12 cellular contexts compared by ENCODE assay signal in genomic region chr2:217989221-217989948, GRCh38. TPM values are rescaled to one million over a fixed set of nuclear protein-coding genes. Genes with fewer than 3 reads are reported as not detected.
DNase-seq lines count a peak whose midpoint lies in the region; ATAC-seq, FAIRE-seq and TF ChIP-seq lines count a peak whose summit lies in the region.
"Had no signal": no experiment of that assay in that cellular context is flagged by ENCODE, and none has a peak within 500 bp of the region (broad histone marks: within the 10 kb centered on the region; RNA-seq: fewer than 3 reads in every experiment).

No MANE protein-coding gene starts in this region.

- no peak overlapping the region for H2AFZ ChIP-seq in SK-N-SH (ENCODE audit: low read depth)
- no peak overlapping the region for H2AFZ ChIP-seq in mesenchymal stem cell (ENCODE audit: low read depth, low read length)

- no peak for TF ChIP-seq EP300 in SK-N-SH (IDR thresholded peaks at IDR 0.05; ENCODE audit: borderline replicate concordance in 1 of 2, low read depth in 1 of 2, low read length in 1 of 2)

- no peak for TF ChIP-seq RAD21 in SK-N-SH (IDR thresholded peaks at IDR 0.05; ENCODE audit: low read length)

- TF ChIP-seq CTCF in SK-N-SH (IDR thresholded peaks at IDR 0.05), result no peak
- TF ChIP-seq CTCF in ascending aorta (IDR thresholded peaks at IDR 0.05), result no peak
- TF ChIP-seq CTCF in progenitor cell of endocrine pancreas (IDR thresholded peaks at IDR 0.05; ENCODE audit: unreplicated experiment), result no peak

- peaks cover 80% of the 10 kb centered on the region for H3K79me2 ChIP-seq in SK-N-SH (ENCODE audit: insufficient read depth)

- H3K4ac ChIP-seq in mesenchymal stem cell (ENCODE audit: low read depth in 1 of 2, low read length in 2 of 2), result no peak overlapping the region

- peak overlapping the region in 1 of 2 experiments; percentile 36; a peak in 2 of 4 replicates for H3K27ac ChIP-seq in SK-N-SH (ENCODE audit: low read depth in 2 of 2, low read length in 1 of 2)
- peak overlapping the region; percentile 57 to 68 for H3K27ac ChIP-seq in ascending aorta
- no peak overlapping the region for H3K27ac ChIP-seq in mesenchymal stem cell (ENCODE audit: low read length, poor library complexity, severe bottlenecking)
- H3K27ac ChIP-seq in subcutaneous abdominal adipose tissue (ENCODE audit: low read depth, low read length), result peak overlapping the region; percentile 87

- H3K27ac Mint-ChIP-seq in progenitor cell of endocrine pancreas, result no peak overlapping the region
- H3K27ac Mint-ChIP-seq: CD8-positive, alpha-beta T cell; stimulated activated memory B cell treated with anti-CD40 and anti-IgM and Interleukin-4, amounts not matched to agents 10 μg/mL and 1 μg/mL and 100 μg/mL, for 72 hours had no signal

- no peak for ATAC-seq in SK-N-SH treated with all-trans-retinoic acid at 6 μM for 48 hours

- H3K4me2 ChIP-seq in SK-N-SH (peak overlapping the region; percentile 41; the same call in 1 of the 2 replicates), mesenchymal stem cell (ENCODE audit: low read length, poor library complexity, severe bottlenecking) (no peak overlapping the region)

- intact Hi-C loops in ascending aorta (cut with DNase I), result loop anchor here (2.0 kb wide), 1 partner anchor 103 kb away; no protein-coding TSS in a partner anchor

- no peaks in the 10 kb centered on the region for H3K36me3 Mint-ChIP-seq in progenitor cell of endocrine pancreas (ENCODE audit: insufficient read depth)
- H3K36me3 Mint-ChIP-seq: CD8-positive, alpha-beta T cell; stimulated activated memory B cell treated with anti-CD40 and anti-IgM and Interleukin-4, amounts not matched to agents 10 μg/mL and 1 μg/mL and 100 μg/mL, for 72 hours had no signal

- peaks cover 21% of the 10 kb centered on the region for H3F3A ChIP-seq in SK-N-SH (replicated peaks; ENCODE audit: insufficient read depth)

- H2BK15ac ChIP-seq in mesenchymal stem cell (ENCODE audit: low read depth, poor library complexity, severe bottlenecking), result no peak overlapping the region

- no peaks in the 10 kb centered on the region for H3K9me2 ChIP-seq in SK-N-SH

- no peak overlapping the region for H3K18ac ChIP-seq in mesenchymal stem cell (ENCODE audit: low read depth in 1 of 2, low read length in 2 of 2)

- peaks cover 17% of the 10 kb centered on the region for H3K27me3 Mint-ChIP-seq in progenitor cell of endocrine pancreas

- POLR2A ChIA-PET in SK-N-SH (lab: Yijun Ruan, JAX), result interaction anchor here (1.2 kb wide), 1 partner anchor 204 kb away, joined by 6 read pairs; no protein-coding TSS in a partner anchor

- H3K4me1 ChIP-seq in SK-N-SH (ENCODE audit: control insufficient read depth in 1 of 2, insufficient read depth in 2 of 2, low read depth in 1 of 2, low read length in 1 of 2) (peaks cover 8 to 26% of the 10 kb centered on the region in 2 experiments; a peak in 3 of 4 replicates), ascending aorta (peaks cover 12 to 31% of the 10 kb centered on the region in 2 donors), mesenchymal stem cell (ENCODE audit: control insufficient read depth, insufficient read depth, low read depth, low read length) (peaks cover 22% of the 10 kb centered on the region), subcutaneous abdominal adipose tissue (ENCODE audit: control insufficient read depth in 5 of 5, insufficient read depth in 5 of 5, low read length in 5 of 5) (peaks cover 11 to 54% (median 48%) of the 10 kb centered on the region in 5 donors)

- H3K4me3 ChIP-seq in SK-N-SH (ENCODE audit: low read depth in 2 of 2, low read length in 1 of 2) (no peak overlapping the region), ascending aorta (no peak overlapping the region), mesenchymal stem cell (ENCODE audit: insufficient read depth in 1 of 2, low read depth in 1 of 2, low read length in 2 of 2) (no peak overlapping the region), subcutaneous abdominal adipose tissue (ENCODE audit: low read depth in 1 of 5, low read length in 5 of 5) (no peak overlapping the region)

- H3K27me3 ChIP-seq in SK-N-SH (ENCODE audit: insufficient read depth) (no peaks in the 10 kb centered on the region), ascending aorta (no peaks in the 10 kb centered on the region), mesenchymal stem cell (ENCODE audit: control insufficient read depth in 1 of 2, insufficient read depth in 1 of 2, low read length in 2 of 2) (peaks cover 0 to 5% of the 10 kb centered on the region in 2 experiments), subcutaneous abdominal adipose tissue (ENCODE audit: control insufficient read depth in 5 of 5, insufficient read depth in 4 of 5, low read length in 5 of 5) (no peaks in the 10 kb centered on the region)

- no peaks in the 10 kb centered on the region for H3K9me3 Mint-ChIP-seq in progenitor cell of endocrine pancreas (ENCODE audit: low read depth)
- H3K9me3 Mint-ChIP-seq: CD8-positive, alpha-beta T cell; stimulated activated memory B cell treated with anti-CD40 and anti-IgM and Interleukin-4, amounts not matched to agents 10 μg/mL and 1 μg/mL and 100 μg/mL, for 72 hours had no signal

- FAIRE-seq in urothelium cell line (lab: Jason Lieb, UNC), result no peak
- FAIRE-seq: G401.6, H54 had no signal

- H3K4me1 Mint-ChIP-seq in progenitor cell of endocrine pancreas (ENCODE audit: low read depth), result peaks cover 11% of the 10 kb centered on the region

- H2BK12ac ChIP-seq in mesenchymal stem cell (ENCODE audit: low read length in 2 of 2), result peak overlapping the region in 1 of 2 experiments; percentile 15

- H3K9ac ChIP-seq in SK-N-SH (no peak overlapping the region), mesenchymal stem cell (ENCODE audit: low read length) (peak overlapping the region; percentile 27), subcutaneous abdominal adipose tissue (ENCODE audit: low read length in 5 of 5) (peak overlapping the region in 2 of 5 donors; percentile 7 to 44)

- H4K8ac ChIP-seq in mesenchymal stem cell (ENCODE audit: low read length), result no peak overlapping the region

- H4K91ac ChIP-seq in mesenchymal stem cell (ENCODE audit: low read length), result no peak overlapping the region

- peaks cover 18 to 40% of the 10 kb centered on the region in 2 experiments for H3K36me3 ChIP-seq in SK-N-SH (replicated peaks in 1 of 2; ENCODE audit: control insufficient read depth in 1 of 2, insufficient read depth in 2 of 2, low read length in 1 of 2)
- peaks cover 23% of the 10 kb centered on the region in 2 donors for H3K36me3 ChIP-seq in ascending aorta
- H3K36me3 ChIP-seq in mesenchymal stem cell (ENCODE audit: control insufficient read depth in 1 of 2, insufficient read depth in 2 of 2, low read depth in 1 of 2, low read length in 2 of 2), result peaks cover 8 to 75% of the 10 kb centered on the region in 2 experiments
- peaks cover 0 to 38% (median 22%) of the 10 kb centered on the region in 5 donors for H3K36me3 ChIP-seq in subcutaneous abdominal adipose tissue (ENCODE audit: control insufficient read depth in 5 of 5, insufficient read depth in 5 of 5, low read length in 5 of 5)

- H3K79me1 ChIP-seq in mesenchymal stem cell (replicated peaks; ENCODE audit: low read length, poor library complexity, severe bottlenecking), result no peaks in the 10 kb centered on the region

- no peak overlapping the region for H2AK5ac ChIP-seq in mesenchymal stem cell (ENCODE audit: low read length, severe bottlenecking)

- no peak for DNase-seq in SK-N-SH
- no peak for DNase-seq in ascending aorta (ENCODE audit: low spot score in 2 of 2)
- no peak for DNase-seq in mesenchymal stem cell
- DNase-seq in urothelium cell line (ENCODE audit: low spot score), result no peak
- DNase-seq in NCI-H526 (lab: John Stamatoyannopoulos, UW), result no peak
- DNase-seq in progenitor cell of endocrine pancreas (ENCODE audit: low spot score, unreplicated experiment), result no peak

- peaks cover 80% of the 10 kb centered on the region for H4K20me1 ChIP-seq in SK-N-SH (ENCODE audit: insufficient read depth)

- 90% methylated on average over 9 of the region's 9 CpGs for WGBS in SK-N-SH (ENCODE audit: low lambda C conversion rate)
- WGBS in mesenchymal stem cell, result 79% methylated on average over 9 of the region's 9 CpGs

- no peak overlapping the region for H2BK120ac ChIP-seq in mesenchymal stem cell (ENCODE audit: low read depth, low read length)

- H3K14ac ChIP-seq in mesenchymal stem cell (ENCODE audit: low read length in 2 of 2), result no peak overlapping the region

- H3K4me3 Mint-ChIP-seq in progenitor cell of endocrine pancreas (ENCODE audit: low read depth), result no peak overlapping the region
- H3K4me3 Mint-ChIP-seq: CD8-positive, alpha-beta T cell; stimulated activated memory B cell treated with anti-CD40 and anti-IgM and Interleukin-4, amounts not matched to agents 10 μg/mL and 1 μg/mL and 100 μg/mL, for 72 hours had no signal

- CTCF ChIA-PET in SK-N-SH (lab: Yijun Ruan, JAX), result interaction anchor here (0.6 to 30.4 kb wide), 33 partner anchors 10 to 1121 kb away, joined by 3 to 666 read pairs (median 4); partner anchors contain the start of genes RUFY4 and TNS1

- no peaks in the 10 kb centered on the region for H3K9me3 ChIP-seq in SK-N-SH
- H3K9me3 ChIP-seq in ascending aorta, result no peaks in the 10 kb centered on the region
- no peaks in the 10 kb centered on the region for H3K9me3 ChIP-seq in mesenchymal stem cell (ENCODE audit: control insufficient read depth, low read length)
- no peaks in the 10 kb centered on the region for H3K9me3 ChIP-seq in subcutaneous abdominal adipose tissue (ENCODE audit: control insufficient read depth in 5 of 5, low read length in 5 of 5)

- H2BK5ac ChIP-seq in mesenchymal stem cell (ENCODE audit: low read depth, low read length, poor library complexity, severe bottlenecking), result no peak overlapping the region

- H3K23ac ChIP-seq in mesenchymal stem cell (ENCODE audit: low read length in 2 of 2), result no peak overlapping the region

TF ChIP-seq in SK-N-SH, 30 proteins besides CTCF, POLR2A, EP300 and RAD21 (continues in another document):
- TF ChIP-seq SIN3A (IDR thresholded peaks at IDR 0.05; ENCODE audit: borderline replicate concordance, low read depth, low read length), result no peak
- no peak for TF ChIP-seq CHD2 (IDR thresholded peaks at IDR 0.05; ENCODE audit: low read length, partially characterized antibody)
- TF ChIP-seq TCF12 (IDR thresholded peaks at IDR 0.05), result no peak
- TF ChIP-seq RFX5 (IDR thresholded peaks at IDR 0.05; ENCODE audit: low read length), result no peak

RNA-seq across cellular contexts. Expression of gene TNS1, which starts 13.4 kb away (rescaled TPM):
- polyA plus RNA-seq in SK-N-SH (2012; rRNA removed), result 10.5 and 12.1 TPM in 2 replicates
- polyA plus RNA-seq in SK-N-SH (2012; cell fraction: cytosol; rRNA removed), result 7.1 and 10.2 TPM in 2 replicates
- 34.1 and 40.8 TPM in 2 replicates for polyA plus RNA-seq in SK-N-SH (2012; cell fraction: nucleus; rRNA removed)
- 1,334 TPM for total RNA-seq in ascending aorta
- 6.3 TPM for polyA plus RNA-seq in mesenchymal stem cell (2013, experiment 1 of 2)
- 5.1 TPM for polyA plus RNA-seq in mesenchymal stem cell (2013, experiment 2 of 2)
- total RNA-seq in progenitor cell of endocrine pancreas, result 7.7 and 7.9 TPM in 2 replicates
- total RNA-seq: CD8-positive, alpha-beta T cell had no signal

Comparison
In these comparisons a context has a peak if more than half of its experiments do, and no peak if none do; other contexts are left out.
1. RNA of gene TNS1, which starts 13.4 kb away (total RNA-seq): 1,334 TPM in ascending aorta (single experiment); 7.7 to 7.9 TPM in progenitor cell of endocrine pancreas; every median in the first group is over 100 times any median in the second.